Comparison of ENCODE assay signal across 8 cellular contexts in genomic region chr19:6424939-6425731, GRCh38. TPM values are rescaled to one million over a fixed set of nuclear protein-coding genes. Genes with fewer than 3 reads are reported as not detected.
DNase-seq lines count a peak whose midpoint lies in the region; ATAC-seq and TF ChIP-seq lines count a peak whose summit lies in the region.

No MANE protein-coding gene starts in this region.

- no peaks in the 10 kb centered on the region for H3K9me3 ChIP-seq in left lung

- TF ChIP-seq CTCF in CD14-positive monocyte (IDR thresholded peaks at IDR 0.05) = no peak
- TF ChIP-seq CTCF in left lung (IDR thresholded peaks at IDR 0.05) = no peak

- H3K27me3 ChIP-seq in left lung = no peaks in the 10 kb centered on the region

- ATAC-seq in GM19395 (IDR thresholded peaks at IDR 0.05; ENCODE audit: unreplicated experiment) = peak; percentile 91
- ATAC-seq in HG03521 (IDR thresholded peaks at IDR 0.05; ENCODE audit: unreplicated experiment) = peak; percentile 81
- peak; percentile 93 for ATAC-seq in left lung

- intact Hi-C loops in CD14-positive monocyte (cut with micrococcal nuclease) = loop anchor here (5.0 to 10.0 kb wide), 4 partner anchors 50 to 520 kb away; partner anchors contain the start of genes ALKBH7 (in 2 of the 2), GPR108 (in 1 of the 2), NDUFA11 (in 1 of the 2) and PSPN (in 1 of the 2)
- intact Hi-C loops in left lung (cut with DNase I) = no loop called here

- H3K27me3 Mint-ChIP-seq in CD14-positive monocyte (ENCODE audit: low read depth in 3 of 3) = peaks cover 0 to 12% (median 6%) of the 10 kb centered on the region in 3 donors

- H3K9me3 Mint-ChIP-seq in CD14-positive monocyte = peaks cover 0 to 6% (median 3%) of the 10 kb centered on the region in 7 donors

- peaks cover 0 to 18% of the 10 kb centered on the region in 2 donors for H3K36me3 ChIP-seq in left lung

- DNase-seq in CD14-positive monocyte (ENCODE audit: low spot score) (peak; percentile 100), NCI-H69 (lab: John Stamatoyannopoulos, UW) (peak; percentile 100), cortex of kidney (lab: John Stamatoyannopoulos, UW) (peak; percentile 81), left lung (peak; percentile 94 to 100)
- peak; percentile 98 for DNase-seq in activated CD4-positive, alpha-beta T cell treated with anti-CD3 and anti-CD28 coated beads, Interleukin-2, amount 50 U/mL, for 1 hour
- DNase-seq in stimulated activated CD4-positive, alpha-beta T cell treated with anti-CD3 and anti-CD28 coated beads, Interleukin-2, amount 100 ng/mL, for 4 hours (ENCODE audit: low read depth) = peak; percentile 100

- peak overlapping the region; percentile 87 for H3K27ac ChIP-seq in left lung

- H3K36me3 Mint-ChIP-seq in CD14-positive monocyte = peaks cover 18 to 22% of the 10 kb centered on the region in 2 donors

- H3K4me1 ChIP-seq in left lung = peaks cover 10 to 32% of the 10 kb centered on the region in 2 donors

- H3K4me3 ChIP-seq in left lung = peak overlapping the region in 1 of 2 donors; percentile 89

- peak overlapping the region; percentile 69 to 75 for H3K4me3 Mint-ChIP-seq in CD14-positive monocyte

- peaks cover 37% of the 10 kb centered on the region for H3K4me1 Mint-ChIP-seq in CD14-positive monocyte

- H3K27ac Mint-ChIP-seq in CD14-positive monocyte = peak overlapping the region; percentile 86 to 95 (median 91)

RNA-seq across cellular contexts. Expression of gene KHSRP, which starts 0.5 kb away (rescaled TPM):
- 1 to 10 TPM; 8.6 to 9.1 TPM for polyA plus RNA-seq in CD14-positive monocyte
- 100 to 1,000 TPM; 173 to 203 TPM for total RNA-seq in left lung

RNA-seq across cellular contexts. Expression of gene SLC25A41, which starts 8.4 kb away (rescaled TPM):
- not detected for polyA plus RNA-seq in CD14-positive monocyte
- under 1 TPM; 0.31 to 0.58 TPM for total RNA-seq in left lung

RNA-seq across cellular contexts. Expression of gene GTF2F1, which starts 32.2 kb away (rescaled TPM):
- 10 to 100 TPM in 1 of 2 donors, 1 to 10 TPM in 1; 9.4 to 13.2 TPM for polyA plus RNA-seq in CD14-positive monocyte
- 10 to 100 TPM; 39.6 to 43.4 TPM for total RNA-seq in left lung

RNA-seq across cellular contexts. Expression of gene SLC25A23, which starts 34.5 kb away (rescaled TPM):
- polyA plus RNA-seq in CD14-positive monocyte = under 1 TPM in 1 of 2 donors, not detected in 1; 0.15 TPM
- total RNA-seq in left lung = 100 to 1,000 TPM in 1 of 2 donors, 10 to 100 TPM in 1; 57.9 to 118 TPM

RNA-seq across cellular contexts. Expression of gene CRB3, which starts 38.9 kb away (rescaled TPM):
- not detected for polyA plus RNA-seq in CD14-positive monocyte
- total RNA-seq in left lung = 10 to 100 TPM; 38.1 to 78.8 TPM

Comparison
In these comparisons a context has a peak if more than half of its experiments do, and no peak if none do; other contexts are left out.
1. intact Hi-C loops: an anchor here in CD14-positive monocyte (5.0 to 10.0 kb wide); none called in left lung.